Comparison of ENCODE assay signal across 1 cellular context in genomic region chr1:113904674-113905434, GRCh38.
TF ChIP-seq lines count a peak whose summit lies in the region.

AP4B1 (minus strand) TSS chr1:113904799; CDS start chr1:113904717, 82 bp downstream.
DCLRE1B (plus strand) TSS chr1:113905326; CDS start chr1:113905587, 261 bp downstream.

TF ChIP-seq in IMR-90, 13 proteins besides CTCF, POLR2A, EP300 and RAD21 (continued from another document):
- TF ChIP-seq MXI1 (IDR thresholded peaks at IDR 0.05; ENCODE audit: borderline replicate concordance, low read depth, low read length) (peak; percentile 85), ELK1 (IDR thresholded peaks at IDR 0.05; ENCODE audit: borderline replicate concordance, low read depth, low read length) (no peak), CHD1 (IDR thresholded peaks at IDR 0.05; ENCODE audit: low read depth, low read length) (0 out of 2 replicates have a peak, but pooled peaks have one; percentile 24)
